In the genomic region with DNA sequence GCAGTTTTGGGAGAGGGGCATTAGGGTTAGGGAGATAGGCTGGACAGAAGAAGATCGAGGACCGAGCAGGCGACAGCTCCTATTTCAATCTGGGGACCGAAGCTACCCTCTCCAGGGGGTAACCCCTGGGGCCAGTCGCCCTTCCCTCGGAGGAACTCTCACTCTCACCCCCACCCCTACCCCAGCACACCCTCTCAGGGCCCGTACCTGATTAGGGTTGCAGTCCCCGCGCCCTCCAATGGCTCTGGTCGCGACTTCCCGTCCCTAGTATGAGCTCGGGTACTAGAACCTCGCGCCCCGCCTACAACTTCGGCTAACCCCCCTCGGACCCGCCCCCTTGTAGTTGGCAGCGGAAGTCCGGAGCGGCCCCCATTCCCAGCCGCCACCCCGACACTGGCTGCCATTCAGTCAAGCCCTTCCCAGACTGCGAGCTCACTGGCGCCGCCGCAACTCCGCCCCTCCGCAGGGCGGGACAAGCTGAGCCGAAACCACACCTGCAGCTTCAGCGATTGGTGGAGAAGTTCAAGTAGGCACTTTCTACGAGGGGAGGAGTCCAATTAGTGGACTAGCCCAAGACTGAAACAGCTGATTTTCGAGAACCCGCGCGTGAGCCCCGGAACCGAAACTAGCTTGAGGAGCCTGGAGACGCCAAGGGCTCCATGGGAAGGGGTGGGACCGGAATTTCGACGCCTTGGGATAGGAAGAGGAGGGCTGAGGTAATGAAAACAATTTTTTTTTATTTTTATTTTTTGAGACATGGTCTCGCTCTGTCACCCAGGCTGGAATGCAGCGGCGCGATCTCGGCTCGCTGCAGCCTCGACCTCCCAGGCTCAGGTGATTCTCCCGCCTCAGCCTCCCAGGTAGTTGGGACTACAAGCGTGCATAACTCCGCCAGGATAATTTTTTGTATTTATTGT, we compare ENCODE assay signal across 8 cellular contexts. TPM values are rescaled to one million over a fixed set of nuclear protein-coding genes. Genes with fewer than 3 reads are reported as not detected.
DNase-seq lines count a peak whose midpoint lies in the region; ATAC-seq and TF ChIP-seq lines count a peak whose summit lies in the region.

A gene (minus strand): TSS at position 257 of the 917 bp plus-strand sequence. CDS start 3,536 bp downstream, outside the sequence.

- H3K4me3 ChIP-seq in GM12864 (ENCODE audit: low read depth, low read length) (peak within 1 kb of the TSS; percentile 71), thymus (ENCODE audit: low read length) (peak within 1 kb of the TSS; percentile 69)

- H3K36me3 ChIP-seq in thymus (ENCODE audit: control insufficient read depth, insufficient read depth): peaks cover 13% of the 10 kb centered on the region

- peaks cover 10% of the 10 kb centered on the region for H3K4me1 ChIP-seq in thymus (ENCODE audit: control insufficient read depth, insufficient read depth, low read length)

- no peaks in the 10 kb centered on the region for H3K9me3 ChIP-seq in thymus (ENCODE audit: control insufficient read depth)

- intact Hi-C loops in head of caudate nucleus (cut with DNase I): loop anchor here (5.0 kb wide), 1 partner anchor 92 kb away; a partner anchor contains a TSS

- TF ChIP-seq CTCF in GM12864 (IDR thresholded peaks at IDR 0.05; ENCODE audit: low read depth, low read length, missing control alignments) (no peak), osteocyte (IDR thresholded peaks at IDR 0.05) (no peak)

- H3K27me3 Mint-ChIP-seq in osteocyte (ENCODE audit: unreplicated experiment): no peaks in the 10 kb centered on the region

- ATAC-seq in HG02759 (IDR thresholded peaks at IDR 0.05; ENCODE audit: unreplicated experiment): peak; percentile 95

- under 1% methylated on average over 54 of the region's 54 CpGs for WGBS in thymus

- H3K4me1 Mint-ChIP-seq in osteocyte (ENCODE audit: unreplicated experiment): peaks cover 28% of the 10 kb centered on the region

- DNase-seq in GM12864 (ENCODE audit: low read depth) (peak; percentile 99), NCI-H1417 (lab: John Stamatoyannopoulos, UW) (peak; percentile 99 to 100 (median 100)), SW 1271 (lab: John Stamatoyannopoulos, UW) (peak; percentile 100), head of caudate nucleus (peak; percentile 95 to 100 (median 99)), osteocyte (ENCODE audit: extremely low spot score, unreplicated experiment) (peak; percentile 100)
- DNase-seq in activated naive CD8-positive, alpha-beta T cell treated with anti-CD3 and anti-CD28 coated beads, Interleukin-2, amount 50 U/mL, for 16 hours (ENCODE audit: low read depth, low spot score): peak; percentile 99

- peak within 1 kb of the TSS; percentile 93 for H3K4me3 Mint-ChIP-seq in osteocyte (ENCODE audit: unreplicated experiment)

- H3K27ac ChIP-seq in thymus (ENCODE audit: low read depth): peak within 1 kb of the TSS; percentile 86

- no peaks in the 10 kb centered on the region for H3K27me3 ChIP-seq in thymus (ENCODE audit: control insufficient read depth, insufficient read depth)

- peak within 1 kb of the TSS; percentile 97 for H3K27ac Mint-ChIP-seq in osteocyte (ENCODE audit: unreplicated experiment)

- H3K9me3 Mint-ChIP-seq in osteocyte (ENCODE audit: unreplicated experiment): no peaks in the 10 kb centered on the region

- peaks cover 9% of the 10 kb centered on the region for H3K36me3 Mint-ChIP-seq in osteocyte (ENCODE audit: unreplicated experiment)

RNA-seq across cellular contexts. Expression of the gene that starts here (rescaled TPM):
- 327 and 334 TPM in 2 replicates for total RNA-seq in osteocyte
- 102 TPM for polyA plus RNA-seq in thymus

Comparison
In these comparisons a context has a peak if more than half of its experiments do, and no peak if none do; other contexts are left out.
1. Peak in every context shown above with its lines: DNase-seq, ATAC-seq, H3K4me3 ChIP-seq and H3K27ac ChIP-seq.